ENCODE assay signal across 8 cellular contexts in genomic region chr4:78056265-78057129, GRCh38. TPM values are rescaled to one million over a fixed set of nuclear protein-coding genes. Genes with fewer than 3 reads are reported as not detected.
DNase-seq lines count a peak whose midpoint lies in the region; TF ChIP-seq lines count a peak whose summit lies in the region.

No MANE protein-coding gene starts in this region.

- peaks cover 71% of the 10 kb centered on the region for H3K27me3 Mint-ChIP-seq in activated CD4-positive, alpha-beta T cell treated with anti-CD3 and anti-CD28 coated beads, Interleukin-2, amount 10 ng/mL, durations not matched to agents 24 days and 14 days
- peaks cover 3% of the 10 kb centered on the region for H3K27me3 Mint-ChIP-seq in HFFc6 (ENCODE audit: insufficient read depth)

- TF ChIP-seq CTCF in HFFc6 (IDR thresholded peaks at IDR 0.05) = peak; percentile 34; the same call in 1 of the 2 replicates

- no peak overlapping the region for H3K27ac Mint-ChIP-seq in activated CD4-positive, alpha-beta T cell treated with anti-CD3 and anti-CD28 coated beads, Interleukin-2, amount 10 ng/mL, durations not matched to agents 24 days and 14 days
- H3K27ac Mint-ChIP-seq in HFFc6 = peak overlapping the region; percentile 59; the same call in 1 of the 2 replicates

- no peaks in the 10 kb centered on the region for H3K9me3 Mint-ChIP-seq in activated CD4-positive, alpha-beta T cell treated with anti-CD3 and anti-CD28 coated beads, Interleukin-2, amount 10 ng/mL, durations not matched to agents 24 days and 14 days
- H3K9me3 Mint-ChIP-seq in HFFc6 = no peaks in the 10 kb centered on the region

- intact Hi-C loops in activated CD4-positive, alpha-beta T cell treated with anti-CD3 and anti-CD28 coated beads, Interleukin-2, amount 10 ng/mL, durations not matched to agents 24 days and 14 days (cut with micrococcal nuclease) = loop anchor here (5.0 kb wide), 3 partner anchors 99 to 461 kb away; partner anchors contain the start of gene CNOT6L

- H3K4me1 ChIP-seq in endocrine pancreas (ENCODE audit: control insufficient read depth, insufficient read depth, low read length) = no peaks in the 10 kb centered on the region

- H3K9ac ChIP-seq in endocrine pancreas (ENCODE audit: control insufficient read depth, insufficient read depth, low read length) = peak overlapping the region; percentile 83

- no peaks in the 10 kb centered on the region for H3K36me3 Mint-ChIP-seq in activated CD4-positive, alpha-beta T cell treated with anti-CD3 and anti-CD28 coated beads, Interleukin-2, amount 10 ng/mL, durations not matched to agents 24 days and 14 days (ENCODE audit: low read depth)
- no peaks in the 10 kb centered on the region for H3K36me3 Mint-ChIP-seq in HFFc6 (ENCODE audit: low read depth)

- H3K4me3 Mint-ChIP-seq in activated CD4-positive, alpha-beta T cell treated with anti-CD3 and anti-CD28 coated beads, Interleukin-2, amount 10 ng/mL, durations not matched to agents 24 days and 14 days = peak overlapping the region; percentile 88
- H3K4me3 Mint-ChIP-seq in HFFc6 = peak overlapping the region; percentile 93

- H3K27ac ChIP-seq in substantia nigra (ENCODE audit: low read depth, low read length, poor library complexity, severe bottlenecking) = peak overlapping the region; percentile 24

- H3K27me3 ChIP-seq in endocrine pancreas (ENCODE audit: control insufficient read depth, insufficient read depth, low read length) = no peaks in the 10 kb centered on the region

- H3K4me3 ChIP-seq in endocrine pancreas (ENCODE audit: control insufficient read depth, insufficient read depth, low read length) = peak overlapping the region; percentile 77

- peaks cover 26% of the 10 kb centered on the region for H3K4me1 Mint-ChIP-seq in activated CD4-positive, alpha-beta T cell treated with anti-CD3 and anti-CD28 coated beads, Interleukin-2, amount 10 ng/mL, durations not matched to agents 24 days and 14 days
- peaks cover 27% of the 10 kb centered on the region for H3K4me1 Mint-ChIP-seq in HFFc6 (ENCODE audit: low read depth)

- DNase-seq in activated CD4-positive, alpha-beta T cell treated with anti-CD3 and anti-CD28 coated beads, Interleukin-2, amount 10 ng/mL, durations not matched to agents 24 days and 14 days = peak; percentile 74
- DNase-seq in activated CD4-positive, alpha-beta T cell treated with anti-CD3 and anti-CD28 coated beads for 1 hour = no peak
- DNase-seq in HFFc6 = peak; percentile 74
- DNase-seq in NCI-H1417 (lab: John Stamatoyannopoulos, UW) = peak; percentile 84 to 99 (median 93)
- peak; percentile 80 for DNase-seq in T1000 (lab: John Stamatoyannopoulos, UW)
- peak; percentile 74 for DNase-seq in medulla oblongata (ENCODE audit: extremely low spot score)
- DNase-seq in substantia nigra (lab: John Stamatoyannopoulos, UW) = peak in 25 of 49 donors; percentile 1 to 81 (median 13)

- H3K36me3 ChIP-seq in endocrine pancreas (ENCODE audit: control insufficient read depth, insufficient read depth, low read length) = no peaks in the 10 kb centered on the region

- no peaks in the 10 kb centered on the region for H3K9me3 ChIP-seq in endocrine pancreas (ENCODE audit: control insufficient read depth, low read length)

RNA-seq across cellular contexts. Expression of gene FRAS1, which starts 0.6 kb away (rescaled TPM):
- total RNA-seq in activated CD4-positive, alpha-beta T cell treated with anti-CD3 and anti-CD28 coated beads, Interleukin-2, amount 10 ng/mL, durations not matched to agents 24 days and 14 days = not detected in 2 replicates
- total RNA-seq in HFFc6 (2021; fragmentation: NEBNext Ultra II Directional; extraction: Animal tissue kit (Norgen Biotek cat#: 25700)) = 10 to 100 TPM in 1 of 6 experiments, 1 to 10 TPM in 5; 1.7 to 11.0 (median 2.3) TPM
